8 cellular contexts compared by ENCODE assay signal in the genomic region with DNA sequence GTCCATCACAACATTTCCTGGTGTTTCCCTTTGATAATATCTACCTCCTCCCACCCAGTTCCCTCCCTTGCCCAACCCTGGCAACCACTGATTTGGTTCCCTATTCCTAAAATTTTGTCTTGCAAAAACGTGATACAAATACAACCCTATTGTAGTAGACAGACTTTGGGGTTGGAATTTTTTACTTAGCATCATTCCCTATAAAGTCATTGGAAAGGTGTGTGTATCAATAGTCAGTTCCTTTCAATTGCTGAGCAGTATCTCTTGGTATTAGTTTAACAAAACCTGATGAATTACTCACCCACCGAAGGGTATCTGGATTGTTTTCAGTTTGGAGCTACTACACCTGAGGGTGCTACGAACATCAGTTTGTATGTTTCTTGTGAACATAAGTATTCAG. TPM values are rescaled to one million over a fixed set of nuclear protein-coding genes. Genes with fewer than 3 reads are reported as not detected.
"Had no signal": no experiment of that assay in that cellular context is flagged by ENCODE, and none has a peak within 500 bp of the region (broad histone marks: within the 10 kb centered on the region; RNA-seq: fewer than 3 reads in every experiment).

No MANE protein-coding gene starts in this region.

- H3K4me1 Mint-ChIP-seq: GM23338, H9 had no signal

- H3K4me3 ChIP-seq: GM23338 had no signal

- H3K4me3 Mint-ChIP-seq: GM23338, H9, IgD-negative memory B cell had no signal

- H3K27ac Mint-ChIP-seq: H9, IgD-negative memory B cell had no signal

- DNase-seq: H9, HCEC 1CT had no signal

- H3K27ac ChIP-seq: HL-60 had no signal

- H3K36me3 Mint-ChIP-seq: IgD-negative memory B cell had no signal

- ATAC-seq: GM23338, HepG2 had no signal

RNA-seq across cellular contexts. Expression of a gene that starts 51.7 kb away (rescaled TPM):
- total RNA-seq: GM23338, H1, H9, HepG2, HT1080 had no signal
